ENCODE assay signal across 8 cellular contexts in genomic region chr22:17213976-17214375, GRCh38. TPM values are rescaled to one million over a fixed set of nuclear protein-coding genes. Genes with fewer than 3 reads are reported as not detected.
A peak's percentile ranks its signal among the peaks of the same experiment; 100 is the strongest.
DNase-seq lines count a peak whose midpoint lies in the region; ATAC-seq and TF ChIP-seq lines count a peak whose summit lies in the region.

No MANE protein-coding gene starts in this region.

- H3K79me2 ChIP-seq in DOHH2 (ENCODE audit: control insufficient read depth, low read length), result no peaks in the 10 kb centered on the region

- no peaks in the 10 kb centered on the region for H3K36me3 ChIP-seq in DOHH2 (ENCODE audit: control insufficient read depth, low read length)

- H3K9me3 ChIP-seq in DOHH2 (ENCODE audit: control insufficient read depth, insufficient read depth, low read length), result no peaks in the 10 kb centered on the region

- TF ChIP-seq CTCF in DOHH2 (IDR thresholded peaks at IDR 0.05; ENCODE audit: low read depth, low read length, poor library complexity, severe bottlenecking), result peak; percentile 47
- peak; percentile 30 for TF ChIP-seq CTCF in NB4 (IDR thresholded peaks at IDR 0.05; ENCODE audit: low read depth, low read length)

- no peak for TF ChIP-seq POLR2A in NB4 (IDR thresholded peaks at IDR 0.05; ENCODE audit: extremely low read depth, insufficient read length)

- H4K20me1 ChIP-seq in DOHH2 (ENCODE audit: control insufficient read depth, insufficient read depth, low read depth, low read length), result no peaks in the 10 kb centered on the region

- no peak overlapping the region for H3K27ac ChIP-seq in DOHH2 (ENCODE audit: low read depth, low read length)

- peaks cover 40% of the 10 kb centered on the region for H3K4me1 ChIP-seq in DOHH2 (ENCODE audit: control insufficient read depth, low read length)

- no peak overlapping the region for H3K4me2 ChIP-seq in DOHH2 (ENCODE audit: low read length)

- ATAC-seq in left ventricle myocardium superior, result peak; percentile 65
- no peak for ATAC-seq in GM21576 (IDR thresholded peaks at IDR 0.05; ENCODE audit: unreplicated experiment)
- no peak for ATAC-seq in HG03139 (IDR thresholded peaks at IDR 0.05; ENCODE audit: unreplicated experiment)

- intact Hi-C loops in left ventricle myocardium superior (cut with micrococcal nuclease), result no loop called here

- H3K4me3 ChIP-seq in DOHH2 (ENCODE audit: low read length) (no peak overlapping the region), NB4 (ENCODE audit: low read depth, low read length) (no peak overlapping the region)

- H3K9me2 ChIP-seq in DOHH2 (replicated peaks; ENCODE audit: control insufficient read depth, low read length), result no peaks in the 10 kb centered on the region

- no peaks in the 10 kb centered on the region for H3K27me3 ChIP-seq in DOHH2 (ENCODE audit: control insufficient read depth, low read length)

- DNase-seq in NB4 (ENCODE audit: low read depth) (peak; percentile 46), activated T-cell treated with anti-CD3 and anti-CD28 coated beads for 48 hours (ENCODE audit: low read depth) (peak; percentile 35), left ventricle myocardium superior (peak; percentile 77), NCI-H345 (lab: John Stamatoyannopoulos, UW) (no peak)
- peak; percentile 50 to 55 for DNase-seq in stimulated activated CD4-positive, alpha-beta T cell treated with anti-CD3 and anti-CD28 coated beads, Interleukin-2, amount 100 ng/mL, for 24 hours

- peaks cover 22% of the 10 kb centered on the region for H3F3A ChIP-seq in DOHH2 (ENCODE audit: control insufficient read depth, insufficient read depth)

RNA-seq across cellular contexts. Expression of gene ADA2, which starts 5.3 kb away (rescaled TPM):
- 34.0 TPM for total RNA-seq in left ventricle myocardium superior

RNA-seq across cellular contexts. Expression of gene HDHD5, which starts 54.9 kb away (rescaled TPM):
- total RNA-seq in left ventricle myocardium superior, result 63.8 TPM
